Comparison of ENCODE assay signal across 21 cellular contexts in the genomic region with DNA sequence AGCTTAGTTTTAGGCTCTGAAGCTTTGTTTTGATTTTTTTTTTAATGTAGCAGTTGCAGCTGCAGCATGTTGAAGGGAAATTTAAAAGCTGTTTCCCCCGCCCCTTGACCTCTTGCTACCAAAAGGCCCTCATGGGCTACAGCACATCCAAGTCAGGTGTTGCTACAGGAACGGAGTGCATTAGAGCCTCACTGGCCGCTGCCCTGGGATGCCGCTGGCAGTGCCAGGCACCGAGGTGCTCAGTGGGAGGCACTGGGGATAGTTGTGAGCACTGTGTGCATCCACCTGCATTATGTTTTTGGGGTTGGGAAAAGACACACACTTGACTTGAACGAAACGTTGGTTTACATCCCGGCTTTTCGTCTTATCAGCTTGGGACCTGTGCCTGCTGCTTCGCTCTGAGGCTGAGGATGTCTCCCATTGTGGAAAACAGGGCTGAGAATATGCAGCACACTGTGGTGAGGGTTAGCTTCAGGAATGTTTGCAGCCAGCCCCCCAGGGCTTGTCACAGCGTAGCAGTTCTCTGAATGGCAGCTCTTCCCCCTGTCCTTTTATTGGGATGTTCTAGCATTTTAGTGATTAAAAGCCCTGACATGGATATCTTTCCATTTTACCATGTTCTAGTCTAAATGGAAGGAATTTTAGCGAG. TPM values are rescaled to one million over a fixed set of nuclear protein-coding genes. Genes with fewer than 3 reads are reported as not detected.
DNase-seq lines count a peak whose midpoint lies in the region; ATAC-seq and TF ChIP-seq lines count a peak whose summit lies in the region.
"Had no signal": no experiment of that assay in that cellular context is flagged by ENCODE, and none has a peak within 500 bp of the region (broad histone marks: within the 10 kb centered on the region; RNA-seq: fewer than 3 reads in every experiment).

No MANE protein-coding gene starts in this region.

- no peak overlapping the region for H2BK15ac ChIP-seq in mesendoderm (replicated peaks; ENCODE audit: low read depth)

- no peak overlapping the region for H3K4ac ChIP-seq in mesendoderm (ENCODE audit: low read depth, low read length)

- H3K27ac ChIP-seq in mesendoderm (ENCODE audit: low read depth, low read length) = no peak overlapping the region
- no peak overlapping the region for H3K27ac ChIP-seq in thoracic aorta
- H3K27ac ChIP-seq: 22Rv1, SJCRH30, tibial artery had no signal

- H3K4me3 ChIP-seq in mesendoderm (ENCODE audit: low read length) (no peak overlapping the region), thoracic aorta (peak overlapping the region; percentile 38)
- H3K4me3 ChIP-seq: SJCRH30, tibial artery had no signal

- DNase-seq in NCI-H1417 (lab: John Stamatoyannopoulos, UW) (peak in 2 of 3 experiments; percentile 42 to 63), NCI-H1417 treated with DMSO at 0.1 percent for 48 hours (lab: John Stamatoyannopoulos, UW) (no peak), astrocyte of the hippocampus (ENCODE audit: low read depth, low spot score) (peak; percentile 7), mesendoderm (peak; percentile 86), thoracic aorta (ENCODE audit: low spot score) (no peak)
- DNase-seq in activated CD4-positive, CD25-positive, alpha-beta regulatory T cell (lab: John Stamatoyannopoulos, UW) = no peak
- DNase-seq in activated effector memory CD4-positive, alpha-beta T cell treated with anti-CD3 and anti-CD28 coated beads, Interleukin-2, amount 50 U/mL, for 16 hours = no peak
- DNase-seq: activated CD4-positive, alpha-beta T cell treated with anti-CD3 and anti-CD28 coated beads for 36 hours; activated CD8-positive, alpha-beta memory T cell treated with anti-CD3 and anti-CD28 coated beads, Interleukin-2, amount 50 U/mL, for 4 hours; activated gamma-delta T cell treated with Interleukin-2 at 50 U/mL for 16 hours; C1 segment of cervical spinal cord; DMS 273 treated with DMSO at 0.1 percent for 48 hours; left ventricle myocardium superior; NCI-H446 treated with DMSO at 0.1 percent for 48 hours; tibial artery had no signal

- no peaks in the 10 kb centered on the region for H3K27me3 ChIP-seq in mesendoderm (ENCODE audit: insufficient read depth, low read length, poor library complexity)
- H3K27me3 ChIP-seq in thoracic aorta (replicated peaks; ENCODE audit: insufficient read depth) = no peaks in the 10 kb centered on the region

- no peaks in the 10 kb centered on the region for H3K9me3 ChIP-seq in thoracic aorta
- H3K9me3 ChIP-seq: SJCRH30, tibial artery had no signal

- no CpG with 5 or more reads among the region's 12 CpGs for WGBS in mesendoderm (ENCODE audit: extremely low coverage, insufficient coverage, low lambda C conversion rate)

- H2AK5ac ChIP-seq in mesendoderm (ENCODE audit: low read length) = no peak overlapping the region

- TF ChIP-seq CTCF in thoracic aorta (IDR thresholded peaks at IDR 0.05) = no peak

- no peak overlapping the region for H2BK120ac ChIP-seq in mesendoderm (ENCODE audit: low read depth, low read length)

- no peak for ATAC-seq in thoracic aorta (ENCODE audit: insufficient number of reproducible peaks, low FRiP score, low read depth)
- no peak for ATAC-seq in GM21576 (IDR thresholded peaks at IDR 0.05; ENCODE audit: unreplicated experiment)
- ATAC-seq: activated CD4-positive, alpha-beta T cell treated with anti-CD3 and anti-CD28 coated beads for 36 hours; left ventricle myocardium superior; stimulated activated memory B cell treated with anti-CD40 and anti-IgM and Interleukin-4, amounts not matched to agents 10 μg/mL and 1 μg/mL and 100 μg/mL, for 72 hours had no signal

- no peak overlapping the region for H4K5ac ChIP-seq in mesendoderm (ENCODE audit: low read length)

- no peaks in the 10 kb centered on the region for H3K79me2 ChIP-seq in mesendoderm (ENCODE audit: control insufficient read depth, insufficient read depth, low read length)

- H3K4me1 ChIP-seq in mesendoderm (ENCODE audit: control insufficient read depth, low read depth, low read length) (no peaks in the 10 kb centered on the region), thoracic aorta (ENCODE audit: control insufficient read depth in 1 of 2, low read depth in 2 of 2) (peaks cover 0 to 9% of the 10 kb centered on the region in 2 donors)
- H3K4me1 ChIP-seq: SJCRH30 had no signal

- H3K36me3 ChIP-seq in mesendoderm (ENCODE audit: control insufficient read depth, insufficient read depth, low read length) (no peaks in the 10 kb centered on the region), thoracic aorta (no peaks in the 10 kb centered on the region)
- H3K36me3 ChIP-seq: SJCRH30, tibial artery had no signal

- no peak overlapping the region for H2BK5ac ChIP-seq in mesendoderm (ENCODE audit: low read length)

- peak overlapping the region; percentile 85 for H3K4me2 ChIP-seq in mesendoderm (ENCODE audit: low read length)

- H4K8ac ChIP-seq in mesendoderm (ENCODE audit: low read depth, low read length) = no peak overlapping the region

- H3K18ac ChIP-seq in mesendoderm (ENCODE audit: low read length) = no peak overlapping the region

- no peak overlapping the region for H3K23ac ChIP-seq in mesendoderm (ENCODE audit: low read length)

- H3K79me1 ChIP-seq in mesendoderm (ENCODE audit: low read length) = no peaks in the 10 kb centered on the region

- H3K56ac ChIP-seq in mesendoderm (ENCODE audit: low read length) = peak overlapping the region; percentile 88

- H3K9ac ChIP-seq in mesendoderm (ENCODE audit: low read length) = peak overlapping the region; percentile 65

RNA-seq across cellular contexts. Expression of gene DCDC2C, which starts 24.1 kb away (rescaled TPM):
- polyA plus RNA-seq in mesendoderm (2013, experiment 1 of 2) = 0.10 TPM
- not detected for polyA plus RNA-seq in mesendoderm (2013, experiment 2 of 2)
- 10 to 100 TPM in 1 of 2 donors, 1 to 10 TPM in 1; 6.6 to 13.1 TPM for total RNA-seq in thoracic aorta
- total RNA-seq: activated CD4-positive, alpha-beta T cell treated with anti-CD3 and anti-CD28 coated beads for 36 hours; endothelial cell of umbilical vein; left ventricle myocardium superior; myocyte; SJCRH30 had no signal
- polyA plus RNA-seq: endothelial cell of umbilical vein had no signal

Comparison
In these comparisons a context has a peak if more than half of its experiments do, and no peak if none do; other contexts are left out.
1. DNase-seq: peak in NCI-H1417 (2 of 3), astrocyte of the hippocampus (single experiment) and mesendoderm (single experiment); none in NCI-H1417 treated with DMSO at 0.1 percent for 48 hours (single experiment), thoracic aorta (single experiment), activated CD4-positive, CD25-positive, alpha-beta regulatory T cell (0 of 4) and activated effector memory CD4-positive, alpha-beta T cell treated with anti-CD3 and anti-CD28 coated beads, Interleukin-2, amount 50 U/mL, for 16 hours (single experiment).